27 cellular contexts compared by ENCODE assay signal in genomic region chr12:52826611-52827498, GRCh38. TPM values are rescaled to one million over a fixed set of nuclear protein-coding genes. Genes with fewer than 3 reads are reported as not detected.
A peak's percentile ranks its signal among the peaks of the same experiment; 100 is the strongest.
DNase-seq lines count a peak whose midpoint lies in the region; ATAC-seq and TF ChIP-seq lines count a peak whose summit lies in the region.
"Had no signal": no experiment of that assay in that cellular context is flagged by ENCODE, and none has a peak within 500 bp of the region (broad histone marks: within the 10 kb centered on the region; RNA-seq: fewer than 3 reads in every experiment).

No MANE protein-coding gene starts in this region.

- H3K36me3 Mint-ChIP-seq in GM23338 (ENCODE audit: low read depth) (no peaks in the 10 kb centered on the region), WTC11 (no peaks in the 10 kb centered on the region)
- H3K36me3 Mint-ChIP-seq: CD8-positive, alpha-beta T cell; IgD-negative memory B cell; T-cell had no signal

- H3K4me1 Mint-ChIP-seq in GM23338 (no peaks in the 10 kb centered on the region; the same call in 1 of the 3 replicates), WTC11 (peaks cover 7% of the 10 kb centered on the region)
- H3K4me1 Mint-ChIP-seq: central memory CD8-positive, alpha-beta T cell; IgD-negative memory B cell had no signal

- no peak overlapping the region for H3K27ac ChIP-seq in GM23338 (ENCODE audit: low read depth)
- H3K27ac ChIP-seq in smooth muscle cell (ENCODE audit: low read depth), result peak overlapping the region; percentile 76
- H3K27ac ChIP-seq: ascending aorta, epithelial cell of prostate had no signal

- no peak overlapping the region for H3K4me3 ChIP-seq in GM23338
- no peak overlapping the region for H3K4me3 ChIP-seq in smooth muscle cell
- H3K4me3 ChIP-seq: ascending aorta, GM12878 had no signal

- no peak overlapping the region for H3K4me2 ChIP-seq in GM23338
- H3K4me2 ChIP-seq in smooth muscle cell, result peak overlapping the region; percentile 30

- H3K36me3 ChIP-seq in GM23338 (ENCODE audit: insufficient read depth) (no peaks in the 10 kb centered on the region), smooth muscle cell (ENCODE audit: low read depth) (no peaks in the 10 kb centered on the region)
- H3K36me3 ChIP-seq: ascending aorta had no signal

- TF ChIP-seq CTCF in GM23338 (conservative IDR thresholded peaks at IDR 0.05; ENCODE audit: low read depth in 2 of 2) (no peak; a peak in 1 of 4 replicates), WTC11 (IDR thresholded peaks at IDR 0.05) (no peak), smooth muscle cell (IDR thresholded peaks at IDR 0.05; ENCODE audit: borderline replicate concordance, insufficient read depth, poor library complexity, severe bottlenecking) (no peak), GM13977 (IDR thresholded peaks at IDR 0.05; ENCODE audit: extremely low read depth, insufficient read depth, missing control alignments) (no peak)

- intact Hi-C loops in left ventricle myocardium superior (cut with micrococcal nuclease), result no loop called here

- POLR2A ChIA-PET in WTC11 (lab: Charles Lee), result no interaction called here

- H3K27ac Mint-ChIP-seq in GM23338, result no peak overlapping the region; the same call in 1 of the 2 replicates
- H3K27ac Mint-ChIP-seq in WTC11, result no peak overlapping the region
- H3K27ac Mint-ChIP-seq: CD8-positive, alpha-beta T cell; IgD-negative memory B cell; T-cell had no signal

- H3K9me3 ChIP-seq in smooth muscle cell (replicated peaks; ENCODE audit: low read depth), result no peaks in the 10 kb centered on the region
- H3K9me3 ChIP-seq: ascending aorta had no signal

- H2AFZ ChIP-seq in GM23338, result no peak overlapping the region
- no peak overlapping the region for H2AFZ ChIP-seq in smooth muscle cell (ENCODE audit: low read depth)

- H3K4me3 Mint-ChIP-seq in GM23338, result no peak overlapping the region
- no peak overlapping the region for H3K4me3 Mint-ChIP-seq in WTC11
- H3K4me3 Mint-ChIP-seq: activated T-cell treated with anti-CD3 and anti-CD28 coated beads, Interleukin-2, amount 50 U/mL, for 4 hours; CD8-positive, alpha-beta T cell; central memory CD8-positive, alpha-beta T cell; IgD-negative memory B cell; T-cell had no signal

- no peaks in the 10 kb centered on the region for H3K4me1 ChIP-seq in GM23338 (ENCODE audit: insufficient read depth)
- peaks cover 6% of the 10 kb centered on the region for H3K4me1 ChIP-seq in smooth muscle cell (ENCODE audit: low read depth)

- H3K9ac ChIP-seq in smooth muscle cell (ENCODE audit: low read depth), result no peak overlapping the region

- H3K79me2 ChIP-seq in GM23338 (replicated peaks; ENCODE audit: insufficient read depth) (no peaks in the 10 kb centered on the region), smooth muscle cell (ENCODE audit: low read depth) (no peaks in the 10 kb centered on the region)

- ATAC-seq in GM23338 (peak; percentile 41), WTC11 (peak; percentile 60), left ventricle myocardium superior (no peak), GM18909 (IDR thresholded peaks at IDR 0.05; ENCODE audit: poor library complexity, unreplicated experiment) (no peak)
- ATAC-seq: activated T-cell treated with anti-CD3 and anti-CD28 coated beads, Interleukin-2, amount 50 U/mL, for 4 hours; CD8-positive, alpha-beta T cell; GM12878; sciatic nerve; T-cell had no signal

- 93% methylated on average over 11 of the region's 11 CpGs for WGBS in smooth muscle cell (ENCODE audit: low lambda C conversion rate)

- no peaks in the 10 kb centered on the region; the same call in 1 of the 3 replicates for H3K9me3 Mint-ChIP-seq in GM23338
- H3K9me3 Mint-ChIP-seq in WTC11, result peaks cover 6% of the 10 kb centered on the region
- H3K9me3 Mint-ChIP-seq: activated T-cell treated with anti-CD3 and anti-CD28 coated beads, Interleukin-2, amount 50 U/mL, for 4 hours; CD8-positive, alpha-beta T cell; central memory CD8-positive, alpha-beta T cell; IgD-negative memory B cell; T-cell had no signal

- CTCF ChIA-PET in WTC11 (lab: Charles Lee), result interaction anchor here (0.6 to 2.2 kb wide), 3 partner anchors 39 to 413 kb away, joined by 3 to 5 read pairs (median 4); no protein-coding TSS in a partner anchor

- peaks cover 13% of the 10 kb centered on the region; the same call in 1 of the 2 replicates for H3K9me2 ChIP-seq in GM23338 (ENCODE audit: insufficient read depth)

- H3K27me3 Mint-ChIP-seq in GM23338 (ENCODE audit: insufficient read depth, low read depth, poor library complexity) (peaks cover 1% of the 10 kb centered on the region), WTC11 (ENCODE audit: low read depth) (no peaks in the 10 kb centered on the region; the same call in 1 of the 2 replicates)

- DNase-seq in GM23338 (ENCODE audit: low spot score), result peak; percentile 55
- DNase-seq in WTC11 (ENCODE audit: low spot score), result no peak
- DNase-seq in kidney tubule cell (ENCODE audit: low spot score), result peak; percentile 48
- no peak for DNase-seq in smooth muscle cell (lab: John Stamatoyannopoulos, UW; ENCODE audit: unreplicated experiment)
- no peak for DNase-seq in left ventricle myocardium superior
- DNase-seq in GM13977 (ENCODE audit: low spot score), result no peak
- DNase-seq: activated CD4-positive, alpha-beta T cell treated with anti-CD3 and anti-CD28 coated beads for 1 hour; activated naive CD4-positive, alpha-beta T cell treated with Interleukin-2 at 50 U/mL for 16 hours; activated T-cell treated with anti-CD3 and anti-CD28 coated beads, Interleukin-2, amount 50 U/mL, for 4 hours; CD8-positive, alpha-beta T cell; foreskin fibroblast; NCI-H2081 treated with DMSO at 0.1 percent for 48 hours; occipital lobe; SHP77 treated with DMSO at 0.1 percent for 48 hours; stimulated activated CD8-positive, alpha-beta memory T cell treated with anti-CD3 and anti-CD28 coated beads, Interleukin-4, amount 100 ng/mL, for 48 hours; T-cell had no signal

- in situ Hi-C loops in GM13977 (cut with MboI; ENCODE audit: low pct_unique_long_range_greater_than_20kb, low sequenced_read_pairs, unreplicated experiment), result no loop called here

- H3K27me3 ChIP-seq in GM23338 (ENCODE audit: insufficient read depth) (no peaks in the 10 kb centered on the region), smooth muscle cell (ENCODE audit: low read depth) (no peaks in the 10 kb centered on the region)
- H3K27me3 ChIP-seq: ascending aorta had no signal

- H4K20me1 ChIP-seq in GM23338 (replicated peaks; ENCODE audit: insufficient read depth) (no peaks in the 10 kb centered on the region), smooth muscle cell (ENCODE audit: low read depth) (no peaks in the 10 kb centered on the region)

- no peaks in the 10 kb centered on the region for H3F3A ChIP-seq in GM23338 (replicated peaks; ENCODE audit: low read depth)
- peaks cover 7% of the 10 kb centered on the region for H3F3A ChIP-seq in smooth muscle cell (ENCODE audit: low read depth)

TF ChIP-seq in WTC11, 78 proteins besides CTCF, POLR2A, EP300 and RAD21 (continues in another document):
- TF ChIP-seq IRF2 (CRISPR knock-in tag; IDR thresholded peaks at IDR 0.05; ENCODE audit: borderline replicate concordance, low read depth), result no peak
- peak; percentile 36; the same call in 1 of the 2 replicates for TF ChIP-seq TEAD4 (CRISPR knock-in tag; IDR thresholded peaks at IDR 0.05)
- no peak for TF ChIP-seq ETV6 (CRISPR knock-in tag; IDR thresholded peaks at IDR 0.05)

RNA-seq across cellular contexts. Expression of gene KRT79, which starts 7.3 kb away (rescaled TPM):
- 0.21 TPM in 1 of 2 replicates, not detected in the other for total RNA-seq in GM23338 (2014; rRNA removed; shearing (Covaris generic))
- polyA plus RNA-seq in GM23338 (2016; fragmentation: Nextera tagmentation; extraction: Ambion mirVana), result not detected in 2 replicates
- total RNA-seq in WTC11 (2021), result not detected in 3 replicates
- 0.85 and 3.4 TPM in 2 replicates for total RNA-seq in smooth muscle cell
- 4.1 and 5.5 TPM in 2 replicates for polyA plus RNA-seq in smooth muscle cell
- total RNA-seq in left ventricle myocardium superior, result not detected
- total RNA-seq: ascending aorta; CD8-positive, alpha-beta T cell; GM12878; lung microvascular endothelial cell; NCI-H460; occipital lobe; sciatic nerve; urinary bladder had no signal
- polyA plus RNA-seq: IgD-negative memory B cell, urinary bladder had no signal

RNA-seq across cellular contexts. Expression of gene KRT4, which starts 12.9 kb away (rescaled TPM):
- not detected in 2 replicates for total RNA-seq in GM23338 (2014; rRNA removed; shearing (Covaris generic))
- polyA plus RNA-seq in GM23338 (2016; fragmentation: Nextera tagmentation; extraction: Ambion mirVana) (not detected in 2 replicates), smooth muscle cell (not detected in 2 replicates)
- total RNA-seq in WTC11 (2021) (not detected in 3 replicates), smooth muscle cell (0.45 TPM in 1 of 2 replicates, not detected in the other), left ventricle myocardium superior (not detected)
- total RNA-seq: activated CD8-positive, alpha-beta memory T cell treated with anti-CD3 and anti-CD28 coated beads for 36 hours; activated T-cell treated with anti-CD3 and anti-CD28 coated beads, Interleukin-2, amount 50 U/mL, for 4 hours; ascending aorta; CD8-positive, alpha-beta T cell; GM12878; lung microvascular endothelial cell; NCI-H460; sciatic nerve; T-cell had no signal
- polyA plus RNA-seq: GM12878, IgD-negative memory B cell, urinary bladder had no signal

RNA-seq across cellular contexts. Expression of gene KRT78, which starts 21.9 kb away (rescaled TPM):
- total RNA-seq in GM23338 (2014; rRNA removed; shearing (Covaris generic)), result not detected in 2 replicates
- not detected in 2 replicates for polyA plus RNA-seq in GM23338 (2016; fragmentation: Nextera tagmentation; extraction: Ambion mirVana)
- not detected in 3 replicates for total RNA-seq in WTC11 (2021)
- 1.2 and 2.7 TPM in 2 replicates for total RNA-seq in smooth muscle cell
- polyA plus RNA-seq in smooth muscle cell, result 1.6 TPM in 1 of 2 replicates, not detected in the other
- not detected for total RNA-seq in left ventricle myocardium superior
- total RNA-seq: activated CD8-positive, alpha-beta memory T cell treated with anti-CD3 and anti-CD28 coated beads for 36 hours; activated T-cell treated with anti-CD3 and anti-CD28 coated beads, Interleukin-2, amount 50 U/mL, for 4 hours; ascending aorta; CD8-positive, alpha-beta T cell; GM12878; lung microvascular endothelial cell; NCI-H460; sciatic nerve; T-cell; urinary bladder had no signal
- polyA plus RNA-seq: IgD-negative memory B cell, urinary bladder had no signal

RNA-seq across cellular contexts. Expression of gene KRT3, which starts 30.9 kb away (rescaled TPM):
- total RNA-seq in GM23338 (2014; rRNA removed; shearing (Covaris generic)), result not detected in 2 replicates
- polyA plus RNA-seq in GM23338 (2016; fragmentation: Nextera tagmentation; extraction: Ambion mirVana) (not detected in 2 replicates), smooth muscle cell (not detected in 2 replicates)
- total RNA-seq in WTC11 (2021) (not detected in 3 replicates), smooth muscle cell (not detected in 2 replicates), left ventricle myocardium superior (not detected)
- total RNA-seq: activated CD8-positive, alpha-beta memory T cell treated with anti-CD3 and anti-CD28 coated beads for 36 hours; activated T-cell treated with anti-CD3 and anti-CD28 coated beads, Interleukin-2, amount 50 U/mL, for 4 hours; ascending aorta; CD8-positive, alpha-beta T cell; GM12878; lung microvascular endothelial cell; NCI-H460; occipital lobe; sciatic nerve; T-cell; urinary bladder had no signal
- polyA plus RNA-seq: GM12878, IgD-negative memory B cell, urinary bladder had no signal

RNA-seq across cellular contexts. Expression of gene KRT76, which starts 49.7 kb away (rescaled TPM):
- total RNA-seq in GM23338 (2014; rRNA removed; shearing (Covaris generic)), result not detected in 2 replicates
- polyA plus RNA-seq in GM23338 (2016; fragmentation: Nextera tagmentation; extraction: Ambion mirVana), result not detected in 2 replicates
- total RNA-seq in WTC11 (2021), result not detected in 3 replicates
- total RNA-seq in smooth muscle cell, result not detected in 2 replicates
- not detected in 2 replicates for polyA plus RNA-seq in smooth muscle cell
- not detected for total RNA-seq in left ventricle myocardium superior
- total RNA-seq: activated CD8-positive, alpha-beta memory T cell treated with anti-CD3 and anti-CD28 coated beads for 36 hours; activated T-cell treated with anti-CD3 and anti-CD28 coated beads, Interleukin-2, amount 50 U/mL, for 4 hours; ascending aorta; CD8-positive, alpha-beta T cell; GM12878; lung microvascular endothelial cell; NCI-H460; occipital lobe; sciatic nerve; T-cell; urinary bladder had no signal
- polyA plus RNA-seq: GM12878, IgD-negative memory B cell, urinary bladder had no signal

Comparison
In these comparisons a context has a peak if more than half of its experiments do, and no peak if none do; other contexts are left out.
1. ATAC-seq: peak in GM23338 (single experiment) and WTC11 (single experiment); none in left ventricle myocardium superior (single experiment) and GM18909 (single experiment).
2. DNase-seq: peak in GM23338 (single experiment) and kidney tubule cell (single experiment); none in WTC11 (single experiment), smooth muscle cell (single experiment), left ventricle myocardium superior (single experiment) and GM13977 (single experiment).